ENCODE assay signal across 13 cellular contexts in the genomic region with DNA sequence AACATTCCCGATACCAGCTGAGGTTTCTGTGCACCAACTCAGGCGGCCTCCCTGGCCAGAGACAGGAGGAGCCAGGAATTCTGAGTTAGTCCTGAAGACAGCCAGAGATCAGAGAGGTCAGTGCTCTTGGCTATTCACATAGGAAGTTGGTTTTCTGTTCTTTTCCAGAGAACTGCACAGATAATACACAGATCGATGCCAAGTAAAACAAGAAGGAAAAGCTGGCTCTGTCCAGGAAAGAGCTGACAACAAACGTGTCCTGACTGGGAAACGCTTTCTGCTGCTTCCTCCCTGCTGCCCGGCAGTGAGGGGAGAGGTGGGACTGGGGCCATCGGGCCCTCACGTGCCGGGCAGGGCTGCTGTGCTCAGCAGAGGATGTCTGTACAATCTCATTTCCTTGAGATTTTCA.
A peak's percentile ranks its signal among the peaks of the same experiment; 100 is the strongest.
DNase-seq lines count a peak whose midpoint lies in the region; ATAC-seq lines count a peak whose summit lies in the region.
"Had no signal": no experiment of that assay in that cellular context is flagged by ENCODE, and none has a peak within 500 bp of the region (broad histone marks: within the 10 kb centered on the region; RNA-seq: fewer than 3 reads in every experiment).

No MANE protein-coding gene starts in this region.

- H3K27ac ChIP-seq in ACC112 (ENCODE audit: low read depth, low read length): no peak overlapping the region
- H3K27ac ChIP-seq: BLaER1 had no signal

- peaks cover 46% of the 10 kb centered on the region for H3K27me3 ChIP-seq in ACC112 (ENCODE audit: insufficient read depth, low read length)
- H3K27me3 ChIP-seq: BLaER1 had no signal

- ATAC-seq in T-helper 17 cell (no peak), HG02938 (IDR thresholded peaks at IDR 0.05; ENCODE audit: unreplicated experiment) (no peak), GM18519 (IDR thresholded peaks at IDR 0.05; ENCODE audit: low FRiP score, unreplicated experiment) (no peak), HG02970 (IDR thresholded peaks at IDR 0.05; ENCODE audit: low FRiP score, unreplicated experiment) (no peak)

- no peaks in the 10 kb centered on the region for H3K36me3 ChIP-seq in ACC112 (ENCODE audit: insufficient read depth, low read length)
- H3K36me3 ChIP-seq: BLaER1, HAP-1 had no signal

- peaks cover 14% of the 10 kb centered on the region for H3K4me1 ChIP-seq in ACC112 (ENCODE audit: control insufficient read depth, insufficient read depth, low read length, unreplicated experiment)
- H3K4me1 ChIP-seq: HAP-1 had no signal

- H2AFZ ChIP-seq in ACC112 (ENCODE audit: low read length, unreplicated experiment): peak overlapping the region; percentile 24

- H3K9me3 ChIP-seq in T-helper 17 cell (ENCODE audit: control insufficient read depth, low read length, poor library complexity, severe bottlenecking): no peaks in the 10 kb centered on the region
- H3K9me3 ChIP-seq: BLaER1, HAP-1 had no signal

- H3K27ac Mint-ChIP-seq in T-helper 17 cell: peak overlapping the region; percentile 87
- H3K27ac Mint-ChIP-seq: T-helper 1 cell treated with Interleukin-12 subunit alpha and Interleukin-12 subunit beta and Interleukin-4 antibody, amounts not matched to agents 30 μg/mL and 1 μg/mL, for 36 hours had no signal

- peak overlapping the region; percentile 20; the same call in 1 of the 2 replicates for H3K4me3 ChIP-seq in ACC112 (ENCODE audit: low read depth, low read length)
- H3K4me3 ChIP-seq: BLaER1, HAP-1 had no signal

- intact Hi-C loops in cardiac septum (cut with DNase I) (loop anchor here (10.0 kb wide), 1 partner anchor 325 kb away; the partner anchor contains the start of gene RHOU), posterior vena cava (cut with DNase I) (loop anchor here in 1 of 2 donors (10.0 kb wide), 2 partner anchors 165 to 325 kb away; partner anchors contain the start of gene RHOU)

- H3K36me3 Mint-ChIP-seq in T-helper 17 cell (ENCODE audit: low read depth): peaks cover 5% of the 10 kb centered on the region
- H3K36me3 Mint-ChIP-seq: naive B cell had no signal

- DNase-seq in T-helper 17 cell (no peak), cardiac septum (ENCODE audit: low spot score) (peak; percentile 82), posterior vena cava (ENCODE audit: low spot score) (peak; percentile 87), NCI-H1417 (lab: John Stamatoyannopoulos, UW) (no peak)
- DNase-seq: activated T-cell treated with anti-CD3 and anti-CD28 coated beads, Interleukin-2, amount 50 U/mL, for 1 hour; naive B cell had no signal

- no peaks in the 10 kb centered on the region for H3K79me2 ChIP-seq in ACC112 (ENCODE audit: control insufficient read depth, insufficient read depth, low read length, unreplicated experiment)

- peak overlapping the region; percentile 67 for H3K4me3 Mint-ChIP-seq in T-helper 17 cell
- H3K4me3 Mint-ChIP-seq: naive B cell had no signal

- H3K4me1 Mint-ChIP-seq in T-helper 17 cell: peaks cover 51% of the 10 kb centered on the region

- H3K27me3 Mint-ChIP-seq in T-helper 17 cell: no peaks in the 10 kb centered on the region

Comparison
In these comparisons a context has a peak if more than half of its experiments do, and no peak if none do; other contexts are left out.
1. DNase-seq: peak in cardiac septum (single experiment) and posterior vena cava (single experiment); none in T-helper 17 cell (0 of 3) and NCI-H1417 (0 of 3).